ENCODE assay signal across 8 cellular contexts in genomic region chr21:45140346-45140940, GRCh38.
DNase-seq lines count a peak whose midpoint lies in the region; ATAC-seq and TF ChIP-seq lines count a peak whose summit lies in the region.

No MANE protein-coding gene starts in this region.

- H3K4me3 Mint-ChIP-seq in activated T-cell treated with anti-CD3 and anti-CD28 coated beads, Interleukin-2, amount 50 U/mL, for 24 hours: no peak overlapping the region
- no peak overlapping the region for H3K4me3 Mint-ChIP-seq in nephron progenitor cell

- no peaks in the 10 kb centered on the region for H3K27me3 ChIP-seq in tibial artery

- intact Hi-C loops in tibial artery (cut with DNase I; ENCODE audit: low total_unique reads): no loop called here

- no peak overlapping the region for H3K27ac Mint-ChIP-seq in activated T-cell treated with anti-CD3 and anti-CD28 coated beads, Interleukin-2, amount 50 U/mL, for 24 hours
- no peak overlapping the region for H3K27ac Mint-ChIP-seq in nephron progenitor cell

- peak; percentile 97 for TF ChIP-seq CTCF in fibroblast of mammary gland (conservative IDR thresholded peaks at IDR 0.05; ENCODE audit: control insufficient read depth, insufficient read depth, low read depth, low read length)
- TF ChIP-seq CTCF in nephron progenitor cell (IDR thresholded peaks at IDR 0.05): peak; percentile 80
- peak; percentile 74 to 86 for TF ChIP-seq CTCF in tibial artery (IDR thresholded peaks at IDR 0.05)

- H3K4me3 ChIP-seq in fibroblast of mammary gland (ENCODE audit: control insufficient read depth, low read depth, low read length) (no peak overlapping the region), tibial artery (no peak overlapping the region)

- no peaks in the 10 kb centered on the region for H3K9me3 Mint-ChIP-seq in activated T-cell treated with anti-CD3 and anti-CD28 coated beads, Interleukin-2, amount 50 U/mL, for 24 hours
- no peaks in the 10 kb centered on the region for H3K9me3 Mint-ChIP-seq in nephron progenitor cell

- no peaks in the 10 kb centered on the region for H3K9me3 ChIP-seq in tibial artery

- peaks cover 0 to 95% (median 49%) of the 10 kb centered on the region in 4 donors for H3K4me1 ChIP-seq in tibial artery

- H3K4me1 Mint-ChIP-seq in activated T-cell treated with anti-CD3 and anti-CD28 coated beads, Interleukin-2, amount 50 U/mL, for 24 hours (ENCODE audit: low read depth): peaks cover 15% of the 10 kb centered on the region
- peaks cover 30% of the 10 kb centered on the region for H3K4me1 Mint-ChIP-seq in nephron progenitor cell

- peak; percentile 66 for ATAC-seq in GM19023 (IDR thresholded peaks at IDR 0.05; ENCODE audit: unreplicated experiment)

- peak overlapping the region; percentile 25 to 77 for H3K27ac ChIP-seq in tibial artery

- peaks cover 16 to 27% (median 20%) of the 10 kb centered on the region in 3 donors for H3K36me3 ChIP-seq in tibial artery

- H3K27me3 Mint-ChIP-seq in activated T-cell treated with anti-CD3 and anti-CD28 coated beads, Interleukin-2, amount 50 U/mL, for 24 hours: no peaks in the 10 kb centered on the region
- H3K27me3 Mint-ChIP-seq in nephron progenitor cell (ENCODE audit: low read depth, poor library complexity): peaks cover 3% of the 10 kb centered on the region

- DNase-seq in AG20443 (ENCODE audit: low spot score) (peak; percentile 87), KG1 (lab: John Stamatoyannopoulos, UW) (peak; percentile 62), OCI-M1 (lab: John Stamatoyannopoulos, UW) (peak; percentile 95), fibroblast of mammary gland (ENCODE audit: low read depth) (peak; percentile 92), nephron progenitor cell (peak; percentile 76), tibial artery (peak; percentile 74 to 86)
- peak; percentile 56 for DNase-seq in activated T-cell treated with anti-CD3 and anti-CD28 coated beads, Interleukin-2, amount 50 U/mL, for 24 hours

- peaks cover 37% of the 10 kb centered on the region for H3K36me3 Mint-ChIP-seq in activated T-cell treated with anti-CD3 and anti-CD28 coated beads, Interleukin-2, amount 50 U/mL, for 24 hours (ENCODE audit: low read depth)
- H3K36me3 Mint-ChIP-seq in nephron progenitor cell (ENCODE audit: low read depth): no peaks in the 10 kb centered on the region
